ENCODE assay signal across 8 cellular contexts in genomic region chr2:169584005-169584877, GRCh38. TPM values are rescaled to one million over a fixed set of nuclear protein-coding genes. Genes with fewer than 3 reads are reported as not detected.
A peak's percentile ranks its signal among the peaks of the same experiment; 100 is the strongest.
DNase-seq lines count a peak whose midpoint lies in the region; ATAC-seq and TF ChIP-seq lines count a peak whose summit lies in the region.

Gene PPIG (plus strand): TSS chr2:169584351. CDS start chr2:169604042, 19,691 bp downstream.

- H3K9ac ChIP-seq in trophoblast cell (ENCODE audit: low read length): peak within 1 kb of the TSS; percentile 81

- H3K4me1 ChIP-seq in trophoblast cell (ENCODE audit: control insufficient read depth in 1 of 2, insufficient read depth in 2 of 2, low read length in 2 of 2): no peaks in the 10 kb centered on the region
- peaks cover 13 to 22% (median 21%) of the 10 kb centered on the region in 4 donors for H3K4me1 ChIP-seq in transverse colon

- peak within 1 kb of the TSS; percentile 98 for H4K8ac ChIP-seq in trophoblast cell (ENCODE audit: low read depth, low read length)

- H3K36me3 ChIP-seq in trophoblast cell (ENCODE audit: control insufficient read depth in 1 of 2, insufficient read depth in 2 of 2, low read length in 2 of 2) (no peaks in the 10 kb centered on the region), transverse colon (no peaks in the 10 kb centered on the region)

- POLR2A ChIA-PET in GM10248 (lab: Yijun Ruan, JAX): interaction anchor here (1.1 kb wide), 1 partner anchor 11 kb away, joined by 4 read pairs; the partner anchor contains the start of gene FASTKD1

- peaks cover 22% of the 10 kb centered on the region for H3K36me3 Mint-ChIP-seq in activated naive CD8-positive, alpha-beta T cell treated with anti-CD3 and anti-CD28 coated beads, Interleukin-2, amount 50 U/mL, for 24 hours (ENCODE audit: low read depth)

- peaks cover 36% of the 10 kb centered on the region for H3K4me1 Mint-ChIP-seq in activated naive CD8-positive, alpha-beta T cell treated with anti-CD3 and anti-CD28 coated beads, Interleukin-2, amount 50 U/mL, for 24 hours

- H2AK5ac ChIP-seq in trophoblast cell (ENCODE audit: low read length): peak within 1 kb of the TSS; percentile 1

- WGBS in trophoblast cell (ENCODE audit: extremely low coverage, insufficient coverage, insufficient read length): no CpG with 5 or more reads among the region's 49 CpGs
- WGBS in transverse colon (ENCODE audit: low coverage in 1 of 2), 2 donors: 5 to 31% methylated on average over 6 to 49 of the region's 49 CpGs

- H2BK120ac ChIP-seq in trophoblast cell (ENCODE audit: insufficient read depth, low read length, poor library complexity): peak within 1 kb of the TSS; percentile 73

- peak within 1 kb of the TSS; percentile 92 for H3K4me3 ChIP-seq in trophoblast cell (ENCODE audit: low read depth, low read length)
- peak within 1 kb of the TSS; percentile 85 to 90 (median 86) for H3K4me3 ChIP-seq in transverse colon

- peak within 1 kb of the TSS; percentile 86 for H3K18ac ChIP-seq in trophoblast cell (ENCODE audit: low read length)

- no peak within 1 kb of the TSS for H3K23ac ChIP-seq in trophoblast cell (ENCODE audit: low read length)

- no peaks in the 10 kb centered on the region for H3K27me3 Mint-ChIP-seq in activated naive CD8-positive, alpha-beta T cell treated with anti-CD3 and anti-CD28 coated beads, Interleukin-2, amount 50 U/mL, for 24 hours

- H2AFZ ChIP-seq in trophoblast cell (ENCODE audit: insufficient read depth, low read length, poor library complexity): peak within 1 kb of the TSS; percentile 85

- H3K4me3 Mint-ChIP-seq in activated naive CD8-positive, alpha-beta T cell treated with anti-CD3 and anti-CD28 coated beads, Interleukin-2, amount 50 U/mL, for 24 hours: peak within 1 kb of the TSS; percentile 99

- H3K14ac ChIP-seq in trophoblast cell (ENCODE audit: low read length): peak within 1 kb of the TSS; percentile 81

- peak within 1 kb of the TSS; percentile 99 for H3K27ac Mint-ChIP-seq in activated naive CD8-positive, alpha-beta T cell treated with anti-CD3 and anti-CD28 coated beads, Interleukin-2, amount 50 U/mL, for 24 hours

- peak; percentile 89 for ATAC-seq in HG02610 (IDR thresholded peaks at IDR 0.05; ENCODE audit: unreplicated experiment)
- ATAC-seq in activated naive CD8-positive, alpha-beta T cell treated with anti-CD3 and anti-CD28 coated beads, Interleukin-2, amount 50 U/mL, for 24 hours: peak; percentile 96

- H3K4ac ChIP-seq in trophoblast cell (ENCODE audit: low read depth, low read length): peak within 1 kb of the TSS; percentile 60

- H3K79me1 ChIP-seq in trophoblast cell (ENCODE audit: low read length): peaks cover 7% of the 10 kb centered on the region

- peak within 1 kb of the TSS; percentile 85 for H4K91ac ChIP-seq in trophoblast cell (ENCODE audit: low read depth, low read length)

- peak within 1 kb of the TSS; percentile 91 for H4K12ac ChIP-seq in trophoblast cell (ENCODE audit: low read depth, low read length)

- H3K27me3 ChIP-seq in trophoblast cell (ENCODE audit: insufficient read depth, low read length) (no peaks in the 10 kb centered on the region), transverse colon (no peaks in the 10 kb centered on the region)

- H2BK12ac ChIP-seq in trophoblast cell (ENCODE audit: low read length): no peak within 1 kb of the TSS

- intact Hi-C loops in cardiac septum (cut with DNase I) (loop anchor here (1.0 to 5.0 kb wide), 2 partner anchors 11 to 108 kb away; partner anchors contain the start of genes CFAP210, FASTKD1 and PHOSPHO2), transverse colon (cut with DNase I; ENCODE audit: low total_unique reads) (no loop called here)

- CTCF ChIA-PET in GM10248 (lab: Yijun Ruan, JAX): interaction anchor here (0.9 to 2.2 kb wide), 5 partner anchors 11 to 240 kb away, joined by 3 to 6 read pairs (median 3); partner anchors contain the start of genes FASTKD1 and METTL5

- peak within 1 kb of the TSS; percentile 87 for H2BK5ac ChIP-seq in trophoblast cell (ENCODE audit: low read depth, low read length, poor library complexity)

- H3K9me3 ChIP-seq in trophoblast cell (ENCODE audit: insufficient read depth, low read depth, low read length) (no peaks in the 10 kb centered on the region), transverse colon (no peaks in the 10 kb centered on the region)

- TF ChIP-seq POLR2A in transverse colon (IDR thresholded peaks at IDR 0.05): peak; percentile 70

- TF ChIP-seq CTCF in GM10248 (IDR thresholded peaks at IDR 0.05; ENCODE audit: control extremely low read depth, extremely low read depth, low read depth, missing control alignments) (no peak), transverse colon (IDR thresholded peaks at IDR 0.05) (no peak)

- peaks cover 13% of the 10 kb centered on the region for H3K79me2 ChIP-seq in trophoblast cell (ENCODE audit: control insufficient read depth, insufficient read depth, low read length, poor library complexity)

- peak within 1 kb of the TSS; percentile 86 for H3K4me2 ChIP-seq in trophoblast cell (ENCODE audit: low read length)

- peak within 1 kb of the TSS; percentile 82 for H3K27ac ChIP-seq in trophoblast cell (ENCODE audit: low read depth, low read length)
- H3K27ac ChIP-seq in transverse colon: peak within 1 kb of the TSS; percentile 93 to 98 (median 97)

- in situ Hi-C loops in transverse colon (cut with MboI; ENCODE audit: low pct_ligation_motif_present in 1 of 4, low pct_unique_long_range_greater_than_20kb in 1 of 4, low sequenced_read_pairs in 3 of 4): loop anchor here in 1 of 4 donors (10.0 kb wide), 1 partner anchor 111 kb away; the partner anchor contains the start of genes CFAP210 and PHOSPHO2

- DNase-seq in GM10248 (ENCODE audit: extremely low spot score) (peak; percentile 91), NCI-H1092 treated with DMSO at 0.1 percent for 48 hours (lab: John Stamatoyannopoulos, UW) (peak; percentile 87), SW 1271 (lab: John Stamatoyannopoulos, UW) (peak; percentile 57 to 88), cardiac septum (ENCODE audit: low spot score) (peak; percentile 96), trophoblast cell (peak; percentile 94 to 95), transverse colon (peak; percentile 93)
- peak; percentile 86 for DNase-seq in activated naive CD8-positive, alpha-beta T cell treated with anti-CD3 and anti-CD28 coated beads, Interleukin-2, amount 50 U/mL, for 24 hours

- TF ChIP-seq EP300 in transverse colon (IDR thresholded peaks at IDR 0.05; ENCODE audit: low read depth): peak; percentile 14

- H3K9me3 Mint-ChIP-seq in activated naive CD8-positive, alpha-beta T cell treated with anti-CD3 and anti-CD28 coated beads, Interleukin-2, amount 50 U/mL, for 24 hours: peaks cover 6% of the 10 kb centered on the region

RNA-seq across cellular contexts. Expression of gene PPIG, which starts in this region (rescaled TPM):
- total RNA-seq in cardiac septum: 40.6 TPM
- 72.4 and 76.6 TPM in 2 replicates for polyA plus RNA-seq in trophoblast cell (2013)
- total RNA-seq in transverse colon: 10 to 100 TPM; 25.9 to 55.7 (median 44.4) TPM

Comparison
In these comparisons a context has a peak if more than half of its experiments do, and no peak if none do; other contexts are left out.
1. Peak in every context shown above with its lines: DNase-seq, ATAC-seq, H3K4me3 ChIP-seq and H3K27ac ChIP-seq.